In the genomic region with DNA sequence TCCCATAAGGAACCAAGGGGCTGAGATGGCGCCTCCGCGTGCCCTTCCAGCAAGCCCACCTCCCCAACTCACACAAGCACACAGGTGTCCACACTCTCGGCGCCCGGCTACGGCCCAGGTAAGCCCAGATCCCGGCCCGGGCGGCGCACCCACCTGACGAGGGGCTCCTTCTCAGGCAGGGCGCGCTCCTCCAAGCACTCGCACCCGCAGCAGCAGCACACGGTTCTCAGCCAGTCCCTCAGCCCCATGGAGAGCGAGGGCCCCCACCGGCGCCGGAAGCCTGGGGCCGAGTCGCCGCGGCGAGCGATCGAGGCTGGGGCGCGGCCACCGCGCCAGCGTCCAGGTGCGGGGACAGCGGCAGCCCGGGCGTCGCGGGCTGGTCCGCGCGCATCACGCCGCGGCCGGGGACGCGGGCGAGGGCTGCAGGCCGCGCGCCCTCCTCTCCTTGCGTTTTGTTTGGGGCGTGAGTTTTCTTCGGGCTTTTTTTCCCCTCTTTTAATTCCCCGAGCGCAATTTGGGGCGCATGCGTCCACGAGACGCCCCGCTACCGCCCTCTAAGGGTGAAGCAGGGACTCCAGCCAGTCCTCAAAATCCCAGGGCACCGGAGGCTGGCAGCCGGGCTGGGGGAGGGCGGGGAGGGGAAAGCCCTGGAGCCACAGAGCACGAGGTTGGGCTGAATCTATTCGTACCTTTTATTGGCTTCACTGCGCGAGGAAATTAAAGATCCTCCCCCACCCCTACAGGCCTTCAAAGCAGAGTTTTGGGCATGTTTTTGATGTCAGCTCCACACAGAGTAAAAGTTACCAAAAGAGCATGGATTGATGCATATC, we compare ENCODE assay signal across 1 cellular context.
TF ChIP-seq lines count a peak whose summit lies in the region.

A gene with protein sequence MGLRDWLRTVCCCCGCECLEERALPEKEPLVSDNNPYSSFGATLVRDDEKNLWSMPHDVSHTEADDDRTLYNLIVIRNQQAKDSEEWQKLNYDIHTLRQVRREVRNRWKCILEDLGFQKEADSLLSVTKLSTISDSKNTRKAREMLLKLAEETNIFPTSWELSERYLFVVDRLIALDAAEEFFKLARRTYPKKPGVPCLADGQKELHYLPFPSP (minus strand): TSS at position 472 of the 830 bp plus-strand sequence. CDS start 224 bp downstream, at position 248.

TF ChIP-seq in GM12878, 131 proteins besides CTCF, POLR2A, EP300 and RAD21 (continued from another document):
- TF ChIP-seq, protein P1, sequence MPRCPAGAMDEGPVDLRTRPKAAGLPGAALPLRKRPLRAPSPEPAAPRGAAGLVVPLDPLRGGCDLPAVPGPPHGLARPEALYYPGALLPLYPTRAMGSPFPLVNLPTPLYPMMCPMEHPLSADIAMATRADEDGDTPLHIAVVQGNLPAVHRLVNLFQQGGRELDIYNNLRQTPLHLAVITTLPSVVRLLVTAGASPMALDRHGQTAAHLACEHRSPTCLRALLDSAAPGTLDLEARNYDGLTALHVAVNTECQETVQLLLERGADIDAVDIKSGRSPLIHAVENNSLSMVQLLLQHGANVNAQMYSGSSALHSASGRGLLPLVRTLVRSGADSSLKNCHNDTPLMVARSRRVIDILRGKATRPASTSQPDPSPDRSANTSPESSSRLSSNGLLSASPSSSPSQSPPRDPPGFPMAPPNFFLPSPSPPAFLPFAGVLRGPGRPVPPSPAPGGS (IDR thresholded peaks at IDR 0.05; ENCODE audit: borderline replicate concordance, insufficient read depth, low read depth, low read length, poor library complexity, severe bottlenecking), result no peak
- TF ChIP-seq HCFC1 (IDR thresholded peaks at IDR 0.05; ENCODE audit: low read length), result no peak
- TF ChIP-seq POLR2AphosphoS5 (IDR thresholded peaks at IDR 0.05; ENCODE audit: low read length), result no peak
- TF ChIP-seq IKZF1 (conservative IDR thresholded peaks at IDR 0.05), result peak; percentile 82
- TF ChIP-seq NFXL1 (IDR thresholded peaks at IDR 0.05; ENCODE audit: borderline replicate concordance), result no peak
- TF ChIP-seq, protein P2, sequence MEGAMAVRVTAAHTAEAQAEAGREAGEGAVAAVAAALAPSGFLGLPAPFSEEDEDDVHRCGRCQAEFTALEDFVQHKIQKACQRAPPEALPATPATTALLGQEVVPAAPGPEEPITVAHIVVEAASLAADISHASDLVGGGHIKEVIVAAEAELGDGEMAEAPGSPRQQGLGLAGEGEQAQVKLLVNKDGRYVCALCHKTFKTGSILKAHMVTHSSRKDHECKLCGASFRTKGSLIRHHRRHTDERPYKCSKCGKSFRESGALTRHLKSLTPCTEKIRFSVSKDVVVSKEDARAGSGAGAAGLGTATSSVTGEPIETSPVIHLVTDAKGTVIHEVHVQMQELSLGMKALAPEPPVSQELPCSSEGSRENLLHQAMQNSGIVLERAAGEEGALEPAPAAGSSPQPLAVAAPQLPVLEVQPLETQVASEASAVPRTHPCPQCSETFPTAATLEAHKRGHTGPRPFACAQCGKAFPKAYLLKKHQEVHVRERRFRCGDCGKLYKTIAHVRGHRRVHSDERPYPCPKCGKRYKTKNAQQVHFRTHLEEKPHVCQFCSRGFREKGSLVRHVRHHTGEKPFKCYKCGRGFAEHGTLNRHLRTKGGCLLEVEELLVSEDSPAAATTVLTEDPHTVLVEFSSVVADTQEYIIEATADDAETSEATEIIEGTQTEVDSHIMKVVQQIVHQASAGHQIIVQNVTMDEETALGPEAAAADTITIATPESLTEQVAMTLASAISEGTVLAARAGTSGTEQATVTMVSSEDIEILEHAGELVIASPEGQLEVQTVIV (IDR thresholded peaks at IDR 0.05; ENCODE audit: borderline replicate concordance, partially characterized antibody), result no peak
- peak; percentile 58; the same call in 1 of the 2 replicates for TF ChIP-seq DPF2 (IDR thresholded peaks at IDR 0.05)
- no peak for TF ChIP-seq CBFB (IDR thresholded peaks at IDR 0.05; ENCODE audit: low read depth)
- TF ChIP-seq, protein P3, sequence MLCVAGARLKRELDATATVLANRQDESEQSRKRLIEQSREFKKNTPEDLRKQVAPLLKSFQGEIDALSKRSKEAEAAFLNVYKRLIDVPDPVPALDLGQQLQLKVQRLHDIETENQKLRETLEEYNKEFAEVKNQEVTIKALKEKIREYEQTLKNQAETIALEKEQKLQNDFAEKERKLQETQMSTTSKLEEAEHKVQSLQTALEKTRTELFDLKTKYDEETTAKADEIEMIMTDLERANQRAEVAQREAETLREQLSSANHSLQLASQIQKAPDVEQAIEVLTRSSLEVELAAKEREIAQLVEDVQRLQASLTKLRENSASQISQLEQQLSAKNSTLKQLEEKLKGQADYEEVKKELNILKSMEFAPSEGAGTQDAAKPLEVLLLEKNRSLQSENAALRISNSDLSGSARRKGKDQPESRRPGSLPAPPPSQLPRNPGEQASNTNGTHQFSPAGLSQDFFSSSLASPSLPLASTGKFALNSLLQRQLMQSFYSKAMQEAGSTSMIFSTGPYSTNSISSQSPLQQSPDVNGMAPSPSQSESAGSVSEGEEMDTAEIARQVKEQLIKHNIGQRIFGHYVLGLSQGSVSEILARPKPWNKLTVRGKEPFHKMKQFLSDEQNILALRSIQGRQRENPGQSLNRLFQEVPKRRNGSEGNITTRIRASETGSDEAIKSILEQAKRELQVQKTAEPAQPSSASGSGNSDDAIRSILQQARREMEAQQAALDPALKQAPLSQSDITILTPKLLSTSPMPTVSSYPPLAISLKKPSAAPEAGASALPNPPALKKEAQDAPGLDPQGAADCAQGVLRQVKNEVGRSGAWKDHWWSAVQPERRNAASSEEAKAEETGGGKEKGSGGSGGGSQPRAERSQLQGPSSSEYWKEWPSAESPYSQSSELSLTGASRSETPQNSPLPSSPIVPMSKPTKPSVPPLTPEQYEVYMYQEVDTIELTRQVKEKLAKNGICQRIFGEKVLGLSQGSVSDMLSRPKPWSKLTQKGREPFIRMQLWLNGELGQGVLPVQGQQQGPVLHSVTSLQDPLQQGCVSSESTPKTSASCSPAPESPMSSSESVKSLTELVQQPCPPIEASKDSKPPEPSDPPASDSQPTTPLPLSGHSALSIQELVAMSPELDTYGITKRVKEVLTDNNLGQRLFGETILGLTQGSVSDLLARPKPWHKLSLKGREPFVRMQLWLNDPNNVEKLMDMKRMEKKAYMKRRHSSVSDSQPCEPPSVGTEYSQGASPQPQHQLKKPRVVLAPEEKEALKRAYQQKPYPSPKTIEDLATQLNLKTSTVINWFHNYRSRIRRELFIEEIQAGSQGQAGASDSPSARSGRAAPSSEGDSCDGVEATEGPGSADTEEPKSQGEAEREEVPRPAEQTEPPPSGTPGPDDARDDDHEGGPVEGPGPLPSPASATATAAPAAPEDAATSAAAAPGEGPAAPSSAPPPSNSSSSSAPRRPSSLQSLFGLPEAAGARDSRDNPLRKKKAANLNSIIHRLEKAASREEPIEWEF (IDR thresholded peaks at IDR 0.05; ENCODE audit: insufficient replicate concordance, low read depth, low read length), result no peak
- peak; percentile 32 to 57; a peak in 2 of 4 replicates for TF ChIP-seq BHLHE40 (IDR thresholded peaks at IDR 0.05; ENCODE audit: borderline replicate concordance in 1 of 2, low read depth in 2 of 2, low read length in 1 of 2)
- TF ChIP-seq, protein P4, sequence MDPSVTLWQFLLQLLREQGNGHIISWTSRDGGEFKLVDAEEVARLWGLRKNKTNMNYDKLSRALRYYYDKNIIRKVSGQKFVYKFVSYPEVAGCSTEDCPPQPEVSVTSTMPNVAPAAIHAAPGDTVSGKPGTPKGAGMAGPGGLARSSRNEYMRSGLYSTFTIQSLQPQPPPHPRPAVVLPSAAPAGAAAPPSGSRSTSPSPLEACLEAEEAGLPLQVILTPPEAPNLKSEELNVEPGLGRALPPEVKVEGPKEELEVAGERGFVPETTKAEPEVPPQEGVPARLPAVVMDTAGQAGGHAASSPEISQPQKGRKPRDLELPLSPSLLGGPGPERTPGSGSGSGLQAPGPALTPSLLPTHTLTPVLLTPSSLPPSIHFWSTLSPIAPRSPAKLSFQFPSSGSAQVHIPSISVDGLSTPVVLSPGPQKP (IDR thresholded peaks at IDR 0.05; ENCODE audit: low read depth, low read length), result no peak
- TF ChIP-seq, protein P5, sequence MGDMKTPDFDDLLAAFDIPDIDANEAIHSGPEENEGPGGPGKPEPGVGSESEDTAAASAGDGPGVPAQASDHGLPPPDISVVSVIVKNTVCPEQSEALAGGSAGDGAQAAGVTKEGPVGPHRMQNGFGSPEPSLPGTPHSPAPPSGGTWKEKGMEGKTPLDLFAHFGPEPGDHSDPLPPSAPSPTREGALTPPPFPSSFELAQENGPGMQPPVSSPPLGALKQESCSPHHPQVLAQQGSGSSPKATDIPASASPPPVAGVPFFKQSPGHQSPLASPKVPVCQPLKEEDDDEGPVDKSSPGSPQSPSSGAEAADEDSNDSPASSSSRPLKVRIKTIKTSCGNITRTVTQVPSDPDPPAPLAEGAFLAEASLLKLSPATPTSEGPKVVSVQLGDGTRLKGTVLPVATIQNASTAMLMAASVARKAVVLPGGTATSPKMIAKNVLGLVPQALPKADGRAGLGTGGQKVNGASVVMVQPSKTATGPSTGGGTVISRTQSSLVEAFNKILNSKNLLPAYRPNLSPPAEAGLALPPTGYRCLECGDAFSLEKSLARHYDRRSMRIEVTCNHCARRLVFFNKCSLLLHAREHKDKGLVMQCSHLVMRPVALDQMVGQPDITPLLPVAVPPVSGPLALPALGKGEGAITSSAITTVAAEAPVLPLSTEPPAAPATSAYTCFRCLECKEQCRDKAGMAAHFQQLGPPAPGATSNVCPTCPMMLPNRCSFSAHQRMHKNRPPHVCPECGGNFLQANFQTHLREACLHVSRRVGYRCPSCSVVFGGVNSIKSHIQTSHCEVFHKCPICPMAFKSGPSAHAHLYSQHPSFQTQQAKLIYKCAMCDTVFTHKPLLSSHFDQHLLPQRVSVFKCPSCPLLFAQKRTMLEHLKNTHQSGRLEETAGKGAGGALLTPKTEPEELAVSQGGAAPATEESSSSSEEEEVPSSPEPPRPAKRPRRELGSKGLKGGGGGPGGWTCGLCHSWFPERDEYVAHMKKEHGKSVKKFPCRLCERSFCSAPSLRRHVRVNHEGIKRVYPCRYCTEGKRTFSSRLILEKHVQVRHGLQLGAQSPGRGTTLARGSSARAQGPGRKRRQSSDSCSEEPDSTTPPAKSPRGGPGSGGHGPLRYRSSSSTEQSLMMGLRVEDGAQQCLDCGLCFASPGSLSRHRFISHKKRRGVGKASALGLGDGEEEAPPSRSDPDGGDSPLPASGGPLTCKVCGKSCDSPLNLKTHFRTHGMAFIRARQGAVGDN (IDR thresholded peaks at IDR 0.05), result 0 out of 2 replicates have a peak, but pooled peaks have one; percentile 65
- TF ChIP-seq RFX5 (IDR thresholded peaks at IDR 0.05; ENCODE audit: low read depth, low read length), result no peak
- no peak for TF ChIP-seq CHD4 (IDR thresholded peaks at IDR 0.05)
- TF ChIP-seq JUNB (IDR thresholded peaks at IDR 0.05), result no peak
- TF ChIP-seq RAD51 (IDR thresholded peaks at IDR 0.05), result no peak
- TF ChIP-seq STAT3 (IDR thresholded peaks at IDR 0.05; ENCODE audit: low read depth, low read length), result no peak
- no peak for TF ChIP-seq HDGF (IDR thresholded peaks at IDR 0.05)
- peak; percentile 69; the same call in 1 of the 2 replicates for TF ChIP-seq ZSCAN29 (IDR thresholded peaks at IDR 0.05)
- 0 out of 3 replicates have a peak, but pooled peaks have one; percentile 22 for TF ChIP-seq POU2F2 (IDR thresholded peaks at IDR 0.05; ENCODE audit: borderline replicate concordance, low read depth, low read length)
- no peak for TF ChIP-seq CBX3 (IDR thresholded peaks at IDR 0.05; ENCODE audit: borderline replicate concordance, low read depth)
